8 cellular contexts compared by ENCODE assay signal in genomic region chr13:75635101-75635620, GRCh38. TPM values are rescaled to one million over a fixed set of nuclear protein-coding genes. Genes with fewer than 3 reads are reported as not detected.
DNase-seq lines count a peak whose midpoint lies in the region; ATAC-seq lines count a peak whose summit lies in the region.

No MANE protein-coding gene starts in this region.

- H3K27me3 ChIP-seq in subcutaneous abdominal adipose tissue (ENCODE audit: control insufficient read depth in 5 of 5, insufficient read depth in 4 of 5, low read length in 5 of 5), result peaks cover 0 to 11% (median 0%) of the 10 kb centered on the region in 5 donors

- no peaks in the 10 kb centered on the region for H3K36me3 ChIP-seq in subcutaneous abdominal adipose tissue (ENCODE audit: control insufficient read depth in 5 of 5, insufficient read depth in 5 of 5, low read length in 5 of 5)

- H3K4me3 ChIP-seq in iPS-11a (ENCODE audit: low read depth, low read length) (peak overlapping the region; percentile 48), subcutaneous abdominal adipose tissue (ENCODE audit: low read depth in 1 of 5, low read length in 5 of 5) (peak overlapping the region in 4 of 5 donors; percentile 56 to 84 (median 72))

- H3K27me3 Mint-ChIP-seq in activated T-cell treated with anti-CD3 and anti-CD28 coated beads, Interleukin-2, amount 50 U/mL, for 24 hours, result peaks cover 18% of the 10 kb centered on the region
- peaks cover 11% of the 10 kb centered on the region for H3K27me3 Mint-ChIP-seq in activated T-helper 17 cell treated with anti-CD3 and anti-CD28 coated beads, Interleukin-2, amount 50 U/mL, for 72 hours

- H3K36me3 Mint-ChIP-seq in activated T-cell treated with anti-CD3 and anti-CD28 coated beads, Interleukin-2, amount 50 U/mL, for 24 hours (ENCODE audit: low read depth), result no peaks in the 10 kb centered on the region
- no peaks in the 10 kb centered on the region for H3K36me3 Mint-ChIP-seq in activated T-helper 17 cell treated with anti-CD3 and anti-CD28 coated beads, Interleukin-2, amount 50 U/mL, for 72 hours (ENCODE audit: low read depth)

- ATAC-seq in activated T-helper 17 cell treated with anti-CD3 and anti-CD28 coated beads, Interleukin-2, amount 50 U/mL, for 72 hours (replicated peaks), result no peak
- no peak for ATAC-seq in GM18873 (IDR thresholded peaks at IDR 0.05; ENCODE audit: low FRiP score, unreplicated experiment)

- peak overlapping the region; percentile 54 for H3K4me3 Mint-ChIP-seq in activated T-cell treated with anti-CD3 and anti-CD28 coated beads, Interleukin-2, amount 50 U/mL, for 24 hours
- peak overlapping the region; percentile 37 for H3K4me3 Mint-ChIP-seq in activated T-helper 17 cell treated with anti-CD3 and anti-CD28 coated beads, Interleukin-2, amount 50 U/mL, for 72 hours

- no peaks in the 10 kb centered on the region for H3K9me3 ChIP-seq in subcutaneous abdominal adipose tissue (ENCODE audit: control insufficient read depth in 5 of 5, low read length in 5 of 5)

- no peak overlapping the region for H3K27ac ChIP-seq in subcutaneous abdominal adipose tissue (ENCODE audit: low read depth, low read length)

- H3K27ac Mint-ChIP-seq in activated T-cell treated with anti-CD3 and anti-CD28 coated beads, Interleukin-2, amount 50 U/mL, for 24 hours, result no peak overlapping the region
- H3K27ac Mint-ChIP-seq in activated T-helper 17 cell treated with anti-CD3 and anti-CD28 coated beads, Interleukin-2, amount 50 U/mL, for 72 hours, result no peak overlapping the region

- H3K9ac ChIP-seq in subcutaneous abdominal adipose tissue (ENCODE audit: low read length in 5 of 5), result peak overlapping the region in 2 of 5 donors; percentile 53 to 64

- peaks cover 12% of the 10 kb centered on the region for H3K4me1 Mint-ChIP-seq in activated T-cell treated with anti-CD3 and anti-CD28 coated beads, Interleukin-2, amount 50 U/mL, for 24 hours (ENCODE audit: low read depth)
- no peaks in the 10 kb centered on the region for H3K4me1 Mint-ChIP-seq in activated T-helper 17 cell treated with anti-CD3 and anti-CD28 coated beads, Interleukin-2, amount 50 U/mL, for 72 hours

- in situ Hi-C loops in G401 (cut with HindIII; ENCODE audit: low sequenced_read_pairs), result no loop called here

- DNase-seq in activated T-cell treated with anti-CD3 and anti-CD28 coated beads, Interleukin-2, amount 50 U/mL, for 24 hours, result no peak
- DNase-seq in activated T-cell treated with anti-CD3 and anti-CD28 coated beads, Interleukin-2, amount 50 U/mL, for 1 hour, result no peak
- no peak for DNase-seq in G401 (ENCODE audit: low spot score)
- DNase-seq in NCI-H1048 (lab: John Stamatoyannopoulos, UW), result no peak

- H3K9me3 Mint-ChIP-seq in activated T-cell treated with anti-CD3 and anti-CD28 coated beads, Interleukin-2, amount 50 U/mL, for 24 hours, result no peaks in the 10 kb centered on the region
- no peaks in the 10 kb centered on the region for H3K9me3 Mint-ChIP-seq in activated T-helper 17 cell treated with anti-CD3 and anti-CD28 coated beads, Interleukin-2, amount 50 U/mL, for 72 hours

- H3K4me1 ChIP-seq in subcutaneous abdominal adipose tissue (ENCODE audit: control insufficient read depth in 5 of 5, insufficient read depth in 5 of 5, low read length in 5 of 5), result peaks cover 2 to 14% (median 13%) of the 10 kb centered on the region in 5 donors

RNA-seq across cellular contexts. Expression of gene LMO7, which starts 1.0 kb away (rescaled TPM):
- total RNA-seq in activated T-helper 17 cell treated with anti-CD3 and anti-CD28 coated beads, Interleukin-2, amount 50 U/mL, for 72 hours, result 10 to 100 TPM in 1 of 2 donors, 1 to 10 TPM in 1; 6.5 to 21.1 TPM
- total RNA-seq in G401 (2014; rRNA removed; shearing (Covaris generic)), result 2.1 and 7.7 TPM in 2 replicates
